Comparison of ENCODE assay signal across 32 cellular contexts in the genomic region with DNA sequence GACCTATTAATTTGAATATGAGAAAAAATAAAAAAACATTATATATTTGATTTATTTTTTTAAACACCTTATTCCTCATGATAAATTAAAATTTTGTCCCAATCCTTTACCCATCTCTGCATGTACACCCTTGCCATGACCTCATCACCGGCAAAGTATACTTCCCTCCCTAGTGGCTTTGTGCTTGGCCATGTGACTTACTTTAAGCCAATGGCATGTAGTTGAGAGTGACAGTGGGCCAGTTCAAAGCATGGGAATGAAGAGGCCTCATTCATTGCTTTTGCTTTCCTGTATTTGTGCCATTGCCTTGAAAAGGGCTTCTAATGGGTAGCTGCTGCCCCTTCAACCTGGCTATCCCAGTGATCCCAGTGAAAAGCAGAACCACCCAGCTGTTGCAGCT. TPM values are rescaled to one million over a fixed set of nuclear protein-coding genes. Genes with fewer than 3 reads are reported as not detected.
"Had no signal": no experiment of that assay in that cellular context is flagged by ENCODE, and none has a peak within 500 bp of the region (broad histone marks: within the 10 kb centered on the region; RNA-seq: fewer than 3 reads in every experiment).

No MANE protein-coding gene starts in this region.

- H3K27ac Mint-ChIP-seq: dendritic cell treated with granulocyte-macrophage colony-stimulating factor and Interleukin-4, amounts not matched to agents 40 ng/mL and 50 ng/mL, for 4 days; effector memory CD8-positive, alpha-beta T cell; endodermal cell; mesothelial cell of epicardium; naive B cell had no signal

- ATAC-seq: effector memory CD8-positive, alpha-beta T cell; esophagus mucosa; gastrocnemius medialis; heart right ventricle; left colon; left lung; left ventricle myocardium superior; lower lobe of right lung; mucosa of descending colon had no signal

- H3K36me3 Mint-ChIP-seq: mesothelial cell of epicardium, naive B cell had no signal

- FAIRE-seq: endometrium, islet of Langerhans, keratinocyte had no signal

- H3K9me3 ChIP-seq: colonic mucosa, esophagus squamous epithelium, gastrocnemius medialis, heart right ventricle, left lung, lower lobe of right lung, mucosa of descending colon had no signal

- H3K4me1 Mint-ChIP-seq: endodermal cell, naive B cell had no signal

- H3K4me3 ChIP-seq: colonic mucosa, esophagus squamous epithelium, gastrocnemius medialis, heart right ventricle, left lung, lower lobe of right lung, mucosa of descending colon had no signal

- H3K36me3 ChIP-seq: colonic mucosa, esophagus squamous epithelium, gastrocnemius medialis, heart right ventricle, left lung, lower lobe of right lung had no signal

- H3K27ac ChIP-seq: colonic mucosa, epithelial cell of prostate, esophagus squamous epithelium, gastrocnemius medialis, heart right ventricle, left lung, lower lobe of right lung had no signal

- DNase-seq: colonic mucosa; cortex of kidney; effector CD8-positive, alpha-beta T cell; effector memory CD8-positive, alpha-beta T cell; endodermal cell; erythroblast; esophagus squamous epithelium; foreskin fibroblast; foreskin melanocyte; gastrocnemius medialis; glutamatergic neuron; head of caudate nucleus; heart right ventricle; hippocampal formation; kidney glomerular epithelial cell; left colon; left lung; left ventricle myocardium superior; lower lobe of right lung; mesenchymal stem cell; mucosa of descending colon; naive B cell had no signal

- H3K4me3 Mint-ChIP-seq: dendritic cell treated with granulocyte-macrophage colony-stimulating factor and Interleukin-4, amounts not matched to agents 40 ng/mL and 50 ng/mL, for 4 days; effector memory CD8-positive, alpha-beta T cell; endodermal cell; mesothelial cell of epicardium; naive B cell had no signal

- H3K27me3 ChIP-seq: colonic mucosa, esophagus squamous epithelium, gastrocnemius medialis, heart right ventricle, left lung had no signal

- H3K4me1 ChIP-seq: colonic mucosa, esophagus squamous epithelium, gastrocnemius medialis, heart right ventricle, left lung, lower lobe of right lung had no signal

- H3K9me3 Mint-ChIP-seq: effector memory CD8-positive, alpha-beta T cell had no signal

RNA-seq across cellular contexts. Expression of a gene that starts 31.2 kb away (rescaled TPM):
- total RNA-seq: endodermal cell, esophagus mucosa, esophagus squamous epithelium, left colon, left ventricle myocardium superior, lower leg skin, mesenteric fat pad, mesothelial cell of epicardium, myocyte had no signal
- polyA plus RNA-seq: heart right ventricle had no signal
